9 cellular contexts compared by ENCODE assay signal in the genomic region with DNA sequence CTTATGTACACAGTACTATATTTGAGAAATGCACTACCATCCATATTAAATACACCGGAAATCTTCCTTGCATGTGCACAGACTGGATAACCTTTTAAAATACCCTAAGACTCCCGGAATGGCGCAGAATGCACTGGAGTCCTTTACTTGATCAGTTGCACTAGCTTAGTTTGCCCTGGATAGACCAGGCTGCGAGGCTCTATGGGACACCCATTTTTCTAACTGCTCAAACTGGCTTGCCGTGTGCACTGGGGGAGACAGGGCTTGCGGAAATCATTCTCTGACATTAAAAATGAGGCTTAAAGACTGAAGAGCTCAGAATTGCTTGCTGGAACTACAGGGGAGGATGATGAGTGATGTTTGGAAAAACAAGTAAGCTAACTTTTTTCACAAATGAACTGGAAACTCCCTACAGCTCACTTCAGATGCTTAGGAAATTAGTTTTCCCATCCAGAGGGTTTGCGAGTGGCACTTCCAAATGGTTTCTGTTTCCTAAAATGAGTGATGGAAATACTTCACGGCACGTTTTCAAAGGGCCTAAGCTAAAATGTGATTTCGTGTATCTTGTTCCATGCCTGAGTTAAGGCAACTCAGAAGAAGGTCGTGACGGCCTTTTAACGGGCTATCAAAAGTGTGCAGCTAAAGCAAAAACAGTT. TPM values are rescaled to one million over a fixed set of nuclear protein-coding genes. Genes with fewer than 3 reads are reported as not detected.
DNase-seq lines count a peak whose midpoint lies in the region; ATAC-seq and TF ChIP-seq lines count a peak whose summit lies in the region.
"Had no signal": no experiment of that assay in that cellular context is flagged by ENCODE, and none has a peak within 500 bp of the region (broad histone marks: within the 10 kb centered on the region; RNA-seq: fewer than 3 reads in every experiment).

No MANE protein-coding gene starts in this region.

- no peak overlapping the region for H3K9ac ChIP-seq in smooth muscle cell (ENCODE audit: low read depth)

- H3K4me2 ChIP-seq in hepatocyte (peak overlapping the region; percentile 90), smooth muscle cell (peak overlapping the region; percentile 88)

- no peaks in the 10 kb centered on the region for H3K36me3 ChIP-seq in hepatocyte (replicated peaks; ENCODE audit: insufficient read depth, low read depth)
- H3K36me3 ChIP-seq in smooth muscle cell (ENCODE audit: low read depth), result no peaks in the 10 kb centered on the region
- no peaks in the 10 kb centered on the region for H3K36me3 ChIP-seq in uterus

- no peaks in the 10 kb centered on the region for H3K27me3 Mint-ChIP-seq in activated T-helper 17 cell treated with anti-CD3 and anti-CD28 coated beads, Interleukin-2, amount 50 U/mL, for 72 hours

- H3K4me1 ChIP-seq in hepatocyte (ENCODE audit: insufficient read depth) (peaks cover 28% of the 10 kb centered on the region), smooth muscle cell (ENCODE audit: low read depth) (peaks cover 3% of the 10 kb centered on the region), uterus (peaks cover 0 to 8% of the 10 kb centered on the region in 2 donors)

- H2AFZ ChIP-seq in hepatocyte (no peak overlapping the region), smooth muscle cell (ENCODE audit: low read depth) (no peak overlapping the region)

- peaks cover 4% of the 10 kb centered on the region for H3F3A ChIP-seq in smooth muscle cell (ENCODE audit: low read depth)

- peaks cover 49% of the 10 kb centered on the region for H3K4me1 Mint-ChIP-seq in activated T-helper 17 cell treated with anti-CD3 and anti-CD28 coated beads, Interleukin-2, amount 50 U/mL, for 72 hours

- H3K4me3 Mint-ChIP-seq in activated T-helper 17 cell treated with anti-CD3 and anti-CD28 coated beads, Interleukin-2, amount 50 U/mL, for 72 hours, result peak overlapping the region; percentile 98

- H3K27me3 ChIP-seq in HL-60 (ENCODE audit: insufficient read depth, poor library complexity, severe bottlenecking), result no peaks in the 10 kb centered on the region
- no peaks in the 10 kb centered on the region for H3K27me3 ChIP-seq in hepatocyte
- no peaks in the 10 kb centered on the region for H3K27me3 ChIP-seq in smooth muscle cell (ENCODE audit: low read depth)
- no peaks in the 10 kb centered on the region for H3K27me3 ChIP-seq in uterus
- H3K27me3 ChIP-seq: MG63 had no signal

- TF ChIP-seq CTCF in HL-60 (IDR thresholded peaks at IDR 0.05; ENCODE audit: insufficient read depth, low read length), result no peak
- TF ChIP-seq CTCF in hepatocyte (IDR thresholded peaks at IDR 0.05; ENCODE audit: poor library complexity), result no peak
- TF ChIP-seq CTCF in smooth muscle cell (IDR thresholded peaks at IDR 0.05; ENCODE audit: borderline replicate concordance, insufficient read depth, poor library complexity, severe bottlenecking), result no peak
- no peak for TF ChIP-seq CTCF in uterus (IDR thresholded peaks at IDR 0.05)

- intact Hi-C loops in uterus (cut with DNase I; ENCODE audit: low total_unique reads), result loop anchor here (10.0 kb wide), 1 partner anchor 447 kb away; a partner anchor contains a TSS

- H3K27ac ChIP-seq in HL-60 (replicated peaks) (peak overlapping the region; percentile 65; the same call in 1 of the 2 replicates), hepatocyte (peak overlapping the region; percentile 96), smooth muscle cell (ENCODE audit: low read depth) (peak overlapping the region; percentile 68), uterus (peak overlapping the region in 1 of 2 donors; percentile 94)

- no peak for TF ChIP-seq POLR2A in uterus (IDR thresholded peaks at IDR 0.05)

- DNase-seq in HL-60 (ENCODE audit: low read depth in 1 of 2, low spot score in 1 of 2) (no peak), hepatocyte (ENCODE audit: low spot score) (no peak), smooth muscle cell (lab: John Stamatoyannopoulos, UW; ENCODE audit: unreplicated experiment) (no peak), MV-4-11 (lab: John Stamatoyannopoulos, UW) (no peak), uterus (no peak)
- no peak for DNase-seq in activated CD4-positive, CD25-positive, alpha-beta regulatory T cell treated with anti-CD3 and anti-CD28 coated beads, Interleukin-2, amount 50 U/mL, for 72 hours
- DNase-seq: MG63 had no signal

- peaks cover 57% of the 10 kb centered on the region for H4K20me1 ChIP-seq in hepatocyte (ENCODE audit: insufficient read depth, poor library complexity, severe bottlenecking)
- peaks cover 71% of the 10 kb centered on the region for H4K20me1 ChIP-seq in smooth muscle cell (ENCODE audit: low read depth)

- peak overlapping the region; percentile 98 for H3K27ac Mint-ChIP-seq in activated T-helper 17 cell treated with anti-CD3 and anti-CD28 coated beads, Interleukin-2, amount 50 U/mL, for 72 hours

- H3K9me3 ChIP-seq in hepatocyte (ENCODE audit: low read depth) (no peaks in the 10 kb centered on the region), smooth muscle cell (replicated peaks; ENCODE audit: low read depth) (no peaks in the 10 kb centered on the region), uterus (no peaks in the 10 kb centered on the region)
- H3K9me3 ChIP-seq: MG63 had no signal

- no peaks in the 10 kb centered on the region for H3K9me2 ChIP-seq in hepatocyte (replicated peaks; ENCODE audit: insufficient read depth)

- H3K79me2 ChIP-seq in hepatocyte, result peaks cover 73% of the 10 kb centered on the region
- H3K79me2 ChIP-seq in smooth muscle cell (ENCODE audit: low read depth), result peaks cover 74% of the 10 kb centered on the region

- WGBS in hepatocyte (ENCODE audit: low lambda C conversion rate, missing lambda C conversion rate), result 86% methylated on average over 13 of the region's 13 CpGs
- WGBS in smooth muscle cell (ENCODE audit: low lambda C conversion rate), result 86% methylated on average over 13 of the region's 13 CpGs

- H3K36me3 Mint-ChIP-seq in activated T-helper 17 cell treated with anti-CD3 and anti-CD28 coated beads, Interleukin-2, amount 50 U/mL, for 72 hours (ENCODE audit: low read depth), result peaks cover 75% of the 10 kb centered on the region

- ATAC-seq in activated T-helper 17 cell treated with anti-CD3 and anti-CD28 coated beads, Interleukin-2, amount 50 U/mL, for 72 hours (replicated peaks), result no peak
- ATAC-seq in HG02571 (IDR thresholded peaks at IDR 0.05; ENCODE audit: unreplicated experiment), result no peak

- no peaks in the 10 kb centered on the region for H3K9me3 Mint-ChIP-seq in activated T-helper 17 cell treated with anti-CD3 and anti-CD28 coated beads, Interleukin-2, amount 50 U/mL, for 72 hours

- no peak overlapping the region for H3K4me3 ChIP-seq in HL-60 (replicated peaks; ENCODE audit: insufficient read depth, low read length)
- H3K4me3 ChIP-seq in hepatocyte, result no peak overlapping the region
- H3K4me3 ChIP-seq in smooth muscle cell, result peak overlapping the region; percentile 7
- H3K4me3 ChIP-seq in uterus, result no peak overlapping the region
- H3K4me3 ChIP-seq: MG63 had no signal

RNA-seq across cellular contexts. Expression of a gene that starts 2.7 kb away (rescaled TPM):
- 10 to 100 TPM; 75.4 to 85.4 TPM for total RNA-seq in activated T-helper 17 cell treated with anti-CD3 and anti-CD28 coated beads, Interleukin-2, amount 50 U/mL, for 72 hours
- total RNA-seq in hepatocyte, result 71.9 and 72.6 TPM in 2 replicates
- polyA plus RNA-seq in hepatocyte, result 80.3 and 100 TPM in 2 replicates
- 25.0 and 29.0 TPM in 2 replicates for total RNA-seq in smooth muscle cell
- polyA plus RNA-seq in smooth muscle cell, result 44.8 and 50.5 TPM in 2 replicates
- 10 to 100 TPM; 14.7 to 47.5 (median 29.3) TPM for total RNA-seq in uterus
